3 cellular contexts compared by ENCODE assay signal in genomic region chr22:21071796-21072195, GRCh38. TPM values are rescaled to one million over a fixed set of nuclear protein-coding genes. Genes with fewer than 3 reads are reported as not detected.
"Had no signal": no experiment of that assay in that cellular context is flagged by ENCODE, and none has a peak within 500 bp of the region (broad histone marks: within the 10 kb centered on the region; RNA-seq: fewer than 3 reads in every experiment).

No MANE protein-coding gene starts in this region.

RNA-seq across cellular contexts. Expression of gene LRRC74B, which starts 26.1 kb away (rescaled TPM):
- total RNA-seq: M059J, MCF 10A, NCI-H460 had no signal

RNA-seq across cellular contexts. Expression of gene SLC7A4, which starts 39.4 kb away (rescaled TPM):
- total RNA-seq: M059J, MCF 10A, NCI-H460 had no signal
